ENCODE assay signal across 1 cellular context in genomic region chr20:61686081-61686936, GRCh38.
TF ChIP-seq lines count a peak whose summit lies in the region.

No MANE protein-coding gene starts in this region.

TF ChIP-seq in H1, 55 proteins besides CTCF, POLR2A, EP300 and RAD21:
- TF ChIP-seq GABPA (IDR thresholded peaks at IDR 0.05; ENCODE audit: borderline replicate concordance, insufficient read depth, low read length) (no peak), KDM1A (IDR thresholded peaks at IDR 0.05; ENCODE audit: borderline replicate concordance, low read length) (peak; percentile 40; the same call in 1 of the 2 replicates)
